Comparison of ENCODE assay signal across 8 cellular contexts in genomic region chr2:111497270-111497669, GRCh38.
DNase-seq lines count a peak whose midpoint lies in the region; FAIRE-seq and TF ChIP-seq lines count a peak whose summit lies in the region.
"Not testable (repeated sequence)": the region's sequence is repeated elsewhere in the genome, so short reads cannot be mapped to it uniquely, and the experiment has no call there.

No MANE protein-coding gene starts in this region.

- peak overlapping the region; percentile 19 for H3K4me3 Mint-ChIP-seq in activated T-helper 1 cell treated with anti-CD3 and anti-CD28 coated beads, Interleukin-12 subunit alpha, Interleukin-12 subunit beta, Interleukin-2, Interleukin-4 antibody, amounts not matched to agents 30 ng/mL and 10 ng/mL and 1 ng/mL, durations not matched to agents 14 hours and 24 hours and 36 hours
- peak overlapping the region; percentile 48 for H3K4me3 Mint-ChIP-seq in osteocyte (ENCODE audit: unreplicated experiment)

- peaks cover 18% of the 10 kb centered on the region for H3K4me1 Mint-ChIP-seq in activated T-helper 1 cell treated with anti-CD3 and anti-CD28 coated beads, Interleukin-12 subunit alpha, Interleukin-12 subunit beta, Interleukin-2, Interleukin-4 antibody, amounts not matched to agents 30 ng/mL and 10 ng/mL and 1 ng/mL, durations not matched to agents 14 hours and 24 hours and 36 hours (ENCODE audit: low read depth)
- H3K4me1 Mint-ChIP-seq in osteocyte (ENCODE audit: unreplicated experiment), result peaks cover 20% of the 10 kb centered on the region

- not testable (repeated sequence) for H3K4me1 ChIP-seq in fibroblast of lung (ENCODE audit: control insufficient read depth, extremely low read depth, insufficient read depth, low read length)
- peaks cover 20% of the 10 kb centered on the region for H3K4me1 ChIP-seq in keratinocyte (ENCODE audit: control insufficient read depth, extremely low read depth, insufficient read depth, low read length)

- H3K9me1 ChIP-seq in keratinocyte (ENCODE audit: control insufficient read depth, extremely low read depth, insufficient read depth, low read length), result not testable (repeated sequence)

- H3K9me3 ChIP-seq in MG63; fibroblast of lung (ENCODE audit: control insufficient read depth, insufficient read depth, low read depth, low read length); keratinocyte (ENCODE audit: control insufficient read depth, low read depth, low read length): not testable (repeated sequence)

- POLR2A ChIA-PET in AG04449 (lab: Yijun Ruan, JAX), result not testable (repeated sequence)

- H3K79me2 ChIP-seq in fibroblast of lung (ENCODE audit: control insufficient read depth, insufficient read depth, low read length), result not testable (repeated sequence)
- peaks cover 14% of the 10 kb centered on the region for H3K79me2 ChIP-seq in keratinocyte (ENCODE audit: control insufficient read depth, insufficient read depth, low read length)

- not testable (repeated sequence) for H3K27me3 ChIP-seq in MG63; bronchial epithelial cell (ENCODE audit: control insufficient read depth, insufficient read depth, low read length); fibroblast of lung (ENCODE audit: control insufficient read depth, insufficient read depth, low read length); keratinocyte (ENCODE audit: control insufficient read depth, extremely low read depth, insufficient read depth, low read length)

- CTCF ChIA-PET in AG04449 (lab: Yijun Ruan, JAX), result not testable (repeated sequence)

- DNase-seq in AG04449 (ENCODE audit: low read depth, low spot score) (peak; percentile 17), GM04503 (ENCODE audit: low read depth) (peak; percentile 42), MG63 (peak; percentile 21), bronchial epithelial cell (ENCODE audit: low read depth) (peak; percentile 29), fibroblast of lung (ENCODE audit: low read depth in 2 of 2) (peak; percentile 62 to 83)
- DNase-seq in activated T-helper 1 cell treated with anti-CD3 and anti-CD28 coated beads, Interleukin-12 subunit alpha, Interleukin-12 subunit beta, Interleukin-2, Interleukin-4 antibody, amounts not matched to agents 30 ng/mL and 10 ng/mL and 1 ng/mL, durations not matched to agents 14 hours and 24 hours and 36 hours (ENCODE audit: low spot score); keratinocyte (ENCODE audit: low read depth, low spot score); osteocyte (ENCODE audit: extremely low spot score, unreplicated experiment): not testable (repeated sequence)

- H3K36me3 ChIP-seq in MG63; bronchial epithelial cell (ENCODE audit: control insufficient read depth, insufficient read depth, low read length); fibroblast of lung (ENCODE audit: control insufficient read depth, insufficient read depth, low read length); keratinocyte (ENCODE audit: control insufficient read depth in 2 of 2, extremely low read depth in 1 of 2, insufficient read depth in 2 of 2, low read length in 2 of 2): not testable (repeated sequence)

- H3K27me3 Mint-ChIP-seq in activated T-helper 1 cell treated with anti-CD3 and anti-CD28 coated beads, Interleukin-12 subunit alpha, Interleukin-12 subunit beta, Interleukin-2, Interleukin-4 antibody, amounts not matched to agents 30 ng/mL and 10 ng/mL and 1 ng/mL, durations not matched to agents 14 hours and 24 hours and 36 hours (ENCODE audit: insufficient read depth); osteocyte (ENCODE audit: unreplicated experiment): not testable (repeated sequence)

- intact Hi-C loops in activated T-helper 1 cell treated with anti-CD3 and anti-CD28 coated beads, Interleukin-12 subunit alpha, Interleukin-12 subunit beta, Interleukin-2, Interleukin-4 antibody, amounts not matched to agents 30 ng/mL and 10 ng/mL and 1 ng/mL, durations not matched to agents 14 hours and 24 hours and 36 hours (cut with micrococcal nuclease), result not testable (repeated sequence)

- dilution Hi-C loops in keratinocyte (cut with MboI; ENCODE audit: extremely low pct_ligation_motif_present, low sequenced_read_pairs), result not testable (repeated sequence)

- not testable (repeated sequence) for H2AFZ ChIP-seq in fibroblast of lung (ENCODE audit: low read length); keratinocyte (ENCODE audit: control insufficient read depth, low read length)

- TF ChIP-seq CTCF in AG04449 (IDR thresholded peaks at IDR 0.05; ENCODE audit: insufficient read depth, low read length, missing control alignments); bronchial epithelial cell (IDR thresholded peaks at IDR 0.05; ENCODE audit: insufficient read depth, low read length, severe bottlenecking); fibroblast of lung (conservative IDR thresholded peaks at IDR 0.05 in 1 of 2, IDR thresholded peaks at IDR 0.05 in 1 of 2; ENCODE audit: low read depth in 1 of 2, low read length in 2 of 2); keratinocyte (optimal IDR thresholded peaks at IDR 0.05 in 1 of 3, IDR thresholded peaks at IDR 0.05 in 1 of 3, conservative IDR thresholded peaks at IDR 0.05 in 1 of 3; ENCODE audit: extremely low read depth in 1 of 3, insufficient read depth in 2 of 3, low read length in 3 of 3); osteocyte (IDR thresholded peaks at IDR 0.05): not testable (repeated sequence)

- not testable (repeated sequence) for H3K36me3 Mint-ChIP-seq in activated T-helper 1 cell treated with anti-CD3 and anti-CD28 coated beads, Interleukin-12 subunit alpha, Interleukin-12 subunit beta, Interleukin-2, Interleukin-4 antibody, amounts not matched to agents 30 ng/mL and 10 ng/mL and 1 ng/mL, durations not matched to agents 14 hours and 24 hours and 36 hours (ENCODE audit: low read depth); osteocyte (ENCODE audit: unreplicated experiment)

- H3K4me2 ChIP-seq in fibroblast of lung (ENCODE audit: extremely low read depth, insufficient read depth, low read length); keratinocyte (ENCODE audit: control insufficient read depth, extremely low read depth, insufficient read depth, low read depth, low read length): not testable (repeated sequence)

- H3K9ac ChIP-seq in fibroblast of lung (ENCODE audit: insufficient read depth, low read length); keratinocyte (ENCODE audit: control insufficient read depth, extremely low read depth, insufficient read depth, low read length): not testable (repeated sequence)

- H4K20me1 ChIP-seq in fibroblast of lung (ENCODE audit: control insufficient read depth, extremely low read depth, insufficient read depth, low read length); keratinocyte (ENCODE audit: control insufficient read depth, extremely low read depth, insufficient read depth, low read length): not testable (repeated sequence)

- not testable (repeated sequence) for H3K9me3 Mint-ChIP-seq in activated T-helper 1 cell treated with anti-CD3 and anti-CD28 coated beads, Interleukin-12 subunit alpha, Interleukin-12 subunit beta, Interleukin-2, Interleukin-4 antibody, amounts not matched to agents 30 ng/mL and 10 ng/mL and 1 ng/mL, durations not matched to agents 14 hours and 24 hours and 36 hours; osteocyte (ENCODE audit: unreplicated experiment)

- not testable (repeated sequence) for H3K4me3 ChIP-seq in AG04449 (ENCODE audit: low read depth, low read length); MG63; bronchial epithelial cell (ENCODE audit: low read depth, low read length); fibroblast of lung (replicated peaks in 1 of 4; ENCODE audit: control extremely low read depth in 1 of 4, insufficient read depth in 1 of 4, low read depth in 3 of 4, low read length in 4 of 4); keratinocyte (ENCODE audit: control insufficient read depth in 2 of 3, extremely low read depth in 1 of 3, insufficient read depth in 2 of 3, low read depth in 1 of 3, low read length in 3 of 3)

- peak overlapping the region; percentile 73 for H3K27ac ChIP-seq in fibroblast of lung (ENCODE audit: insufficient read depth, low read length)
- H3K27ac ChIP-seq in keratinocyte (ENCODE audit: control insufficient read depth, insufficient read depth, low read length), result not testable (repeated sequence)

- FAIRE-seq in bronchial epithelial cell (lab: Jason Lieb, UNC), result not testable (repeated sequence)
- peak; percentile 82 for FAIRE-seq in keratinocyte (lab: Jason Lieb, UNC)

- H3K27ac Mint-ChIP-seq in activated T-helper 1 cell treated with anti-CD3 and anti-CD28 coated beads, Interleukin-12 subunit alpha, Interleukin-12 subunit beta, Interleukin-2, Interleukin-4 antibody, amounts not matched to agents 30 ng/mL and 10 ng/mL and 1 ng/mL, durations not matched to agents 14 hours and 24 hours and 36 hours, result not testable (repeated sequence)
- peak overlapping the region; percentile 92 for H3K27ac Mint-ChIP-seq in osteocyte (ENCODE audit: unreplicated experiment)
